Comparison of ENCODE assay signal across 1 cellular context in the genomic region with DNA sequence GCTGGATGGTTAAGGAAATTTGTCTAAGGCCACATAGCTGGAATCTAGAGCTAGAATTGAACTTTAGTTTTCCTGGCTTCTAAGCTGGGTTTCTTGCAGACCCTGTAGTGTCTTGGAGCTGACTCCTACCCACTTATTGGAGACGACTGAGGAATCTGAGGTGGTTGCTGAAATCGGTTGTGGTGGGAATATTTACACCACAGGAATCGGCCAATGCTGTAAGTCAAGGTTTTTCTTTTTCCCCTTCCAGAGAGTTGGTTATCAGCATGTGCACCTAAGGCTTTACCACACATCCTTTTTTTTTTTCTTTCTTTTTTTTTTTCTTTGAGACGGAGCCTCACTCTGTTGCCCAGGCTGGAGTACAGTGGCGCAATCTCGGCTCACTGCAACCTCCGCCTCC.
TF ChIP-seq lines count a peak whose summit lies in the region.

No MANE protein-coding gene starts in this region.

TF ChIP-seq in IMR-90, 13 proteins besides CTCF, POLR2A, EP300 and RAD21 (continued from another document):
- TF ChIP-seq, protein P1, sequence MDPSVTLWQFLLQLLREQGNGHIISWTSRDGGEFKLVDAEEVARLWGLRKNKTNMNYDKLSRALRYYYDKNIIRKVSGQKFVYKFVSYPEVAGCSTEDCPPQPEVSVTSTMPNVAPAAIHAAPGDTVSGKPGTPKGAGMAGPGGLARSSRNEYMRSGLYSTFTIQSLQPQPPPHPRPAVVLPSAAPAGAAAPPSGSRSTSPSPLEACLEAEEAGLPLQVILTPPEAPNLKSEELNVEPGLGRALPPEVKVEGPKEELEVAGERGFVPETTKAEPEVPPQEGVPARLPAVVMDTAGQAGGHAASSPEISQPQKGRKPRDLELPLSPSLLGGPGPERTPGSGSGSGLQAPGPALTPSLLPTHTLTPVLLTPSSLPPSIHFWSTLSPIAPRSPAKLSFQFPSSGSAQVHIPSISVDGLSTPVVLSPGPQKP (IDR thresholded peaks at IDR 0.05; ENCODE audit: borderline replicate concordance, low read depth, low read length): no peak
- no peak for TF ChIP-seq MAFK (IDR thresholded peaks at IDR 0.05; ENCODE audit: low read depth, low read length)
- no peak for TF ChIP-seq MXI1 (IDR thresholded peaks at IDR 0.05; ENCODE audit: borderline replicate concordance, low read depth, low read length)
